In genomic region chr17:55056530-55056929, GRCh38 we compare ENCODE assay signal across 12 cellular contexts.
A peak's percentile ranks its signal among the peaks of the same experiment; 100 is the strongest.
DNase-seq lines count a peak whose midpoint lies in the region; ATAC-seq, FAIRE-seq and TF ChIP-seq lines count a peak whose summit lies in the region.
"Had no signal": no experiment of that assay in that cellular context is flagged by ENCODE, and none has a peak within 500 bp of the region (broad histone marks: within the 10 kb centered on the region; RNA-seq: fewer than 3 reads in every experiment).

No MANE protein-coding gene starts in this region.

- peaks cover 6% of the 10 kb centered on the region for H3K4me1 ChIP-seq in A549

- no peak for TF ChIP-seq POLR2A in A549 (IDR thresholded peaks at IDR 0.05; ENCODE audit: low read length)

- H3K9me3 ChIP-seq in A549, result no peaks in the 10 kb centered on the region

- DNase-seq in A549 (ENCODE audit: low read depth in 1 of 2, low spot score in 1 of 2), result no peak
- DNase-seq in NCI-H1092 treated with DMSO at 0.1 percent for 48 hours (lab: John Stamatoyannopoulos, UW), result peak; percentile 73
- peak; percentile 4 for DNase-seq in RPMI7951 (ENCODE audit: low read depth)
- DNase-seq in left kidney (ENCODE audit: low read depth, low spot score), result peak; percentile 2
- DNase-seq in activated naive CD4-positive, alpha-beta T cell (lab: John Stamatoyannopoulos, UW), result no peak
- DNase-seq in KBM-7, result no peak
- DNase-seq: activated naive CD8-positive, alpha-beta T cell treated with anti-CD3 and anti-CD28 coated beads, Interleukin-2, amount 10 ng/mL, durations not matched to agents 7 days and 5 days; NCI-H1436; stimulated activated CD4-positive, alpha-beta T cell treated with anti-CD3 and anti-CD28 coated beads, Interleukin-1b, Interleukin-23, amount 100 ng/mL, for 48 hours had no signal

- no peak for TF ChIP-seq EP300 in A549 (IDR thresholded peaks at IDR 0.05)

- POLR2A ChIA-PET in A549 (lab: Yijun Ruan, JAX), result no interaction called here

- no peak for FAIRE-seq in A549 (lab: Jason Lieb, UNC)
- FAIRE-seq: HTR-8/SVneo had no signal

- H3K4me3 ChIP-seq in A549, result no peak overlapping the region

- 70% methylated on average over 4 of the region's 4 CpGs for WGBS in A549 (ENCODE audit: missing lambda C conversion rate)

- in situ Hi-C loops in KBM-7 (cut with MboI; ENCODE audit: low pct_unique_long_range_greater_than_20kb, low sequenced_read_pairs), result no loop called here

- no peak for TF ChIP-seq RAD21 in A549 (conservative IDR thresholded peaks at IDR 0.05 in 1 of 2, IDR thresholded peaks at IDR 0.05 in 1 of 2)

- 0 out of 6 replicates have a peak overlapping the region, but pooled peaks of 1 of the 2 experiments have one; percentile 11 for H3K27ac ChIP-seq in A549

- 0 out of 3 replicates have a peak overlapping the region, but pooled peaks have one; percentile 11 for H3K4me2 ChIP-seq in A549

- ATAC-seq in A549 (no peak), GM21619 (IDR thresholded peaks at IDR 0.05; ENCODE audit: unreplicated experiment) (no peak), HG03025 (IDR thresholded peaks at IDR 0.05; ENCODE audit: low FRiP score, unreplicated experiment) (no peak)

- no peak for TF ChIP-seq CTCF in A549 (IDR thresholded peaks at IDR 0.05)

- CTCF ChIA-PET in A549 (lab: Yijun Ruan, JAX), result no interaction called here

TF ChIP-seq in A549, 52 proteins besides CTCF, POLR2A, EP300 and RAD21:
- TF ChIP-seq HDAC2 (IDR thresholded peaks at IDR 0.05) (no peak), SREBF2 (IDR thresholded peaks at IDR 0.05) (no peak)
TF ChIP-seq in A549: peak in this region for 0.

Comparison
In these comparisons a context has a peak if more than half of its experiments do, and no peak if none do; other contexts are left out.
1. DNase-seq: peak in NCI-H1092 treated with DMSO at 0.1 percent for 48 hours (single experiment), RPMI7951 (single experiment) and left kidney (single experiment); none in A549 (0 of 2), activated naive CD4-positive, alpha-beta T cell (0 of 4) and KBM-7 (single experiment).